Comparison of ENCODE assay signal across 23 cellular contexts in the genomic region with DNA sequence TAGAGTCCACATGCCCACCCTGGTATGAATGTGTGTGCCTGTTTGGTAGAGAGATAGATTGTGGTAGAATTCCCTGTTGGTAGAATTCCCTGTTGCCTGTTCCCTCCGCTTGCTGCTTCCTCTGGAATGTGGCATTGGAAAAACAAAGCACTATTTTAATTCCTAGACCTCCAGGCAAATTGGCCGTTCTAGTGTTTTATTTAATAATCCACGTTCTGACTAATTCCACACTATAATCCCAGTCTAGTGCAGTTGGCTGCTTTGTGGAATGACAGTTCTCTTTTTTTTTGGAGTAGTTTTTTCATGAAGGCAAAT. TPM values are rescaled to one million over a fixed set of nuclear protein-coding genes. Genes with fewer than 3 reads are reported as not detected.
DNase-seq lines count a peak whose midpoint lies in the region; ATAC-seq, FAIRE-seq and TF ChIP-seq lines count a peak whose summit lies in the region.
"Had no signal": no experiment of that assay in that cellular context is flagged by ENCODE, and none has a peak within 500 bp of the region (broad histone marks: within the 10 kb centered on the region; RNA-seq: fewer than 3 reads in every experiment).

No MANE protein-coding gene starts in this region.

- H3K36me3 Mint-ChIP-seq in brain, result peaks cover 3% of the 10 kb centered on the region

- peaks cover 0 to 2% (median 0%) of the 10 kb centered on the region in 5 experiments for H3K9me3 Mint-ChIP-seq in brain
- H3K9me3 Mint-ChIP-seq: activated naive CD4-positive, alpha-beta T cell treated with anti-CD3 and anti-CD28 coated beads for 36 hours; activated T-cell treated with anti-CD3 and anti-CD28 coated beads, Interleukin-2, amount 50 U/mL, for 24 hours; T-helper 2 cell treated with Interferon-gamma antibody and Interleukin-4, amounts not matched to agents 5 μg/mL and 100 μg/mL, for 36 hours had no signal

- H3K4me3 Mint-ChIP-seq in brain, result peak overlapping the region; percentile 91 to 99 (median 93)

- peak overlapping the region; percentile 71 to 97 (median 89) for H3K27ac Mint-ChIP-seq in brain
- H3K27ac Mint-ChIP-seq: activated naive CD4-positive, alpha-beta T cell treated with anti-CD3 and anti-CD28 coated beads for 36 hours; activated T-cell treated with anti-CD3 and anti-CD28 coated beads, Interleukin-2, amount 50 U/mL, for 24 hours; T-helper 2 cell treated with Interferon-gamma antibody and Interleukin-4, amounts not matched to agents 5 μg/mL and 100 μg/mL, for 36 hours had no signal

- H3K4me1 Mint-ChIP-seq in brain, result peaks cover 47% of the 10 kb centered on the region

- no peak overlapping the region for H3K27ac ChIP-seq in HUES6 (ENCODE audit: low read depth, low read length)
- no peak overlapping the region for H3K27ac ChIP-seq in iPS-18a (ENCODE audit: low read length)
- H3K27ac ChIP-seq: right atrium auricular region, RWPE1, upper lobe of left lung had no signal

- DNase-seq in NOMO-1 (lab: John Stamatoyannopoulos, UW; ENCODE audit: unreplicated experiment in 2 of 2) (no peak), D721Med (ENCODE audit: insufficient read length, low spot score) (no peak)
- DNase-seq: activated T-cell treated with anti-CD3 and anti-CD28 coated beads, Interleukin-2, amount 50 U/mL, for 24 hours; aorta; Caco-2; effector memory CD4-positive, alpha-beta T cell; Karpas-422; NCI-H1048; NCI-H2029 treated with DMSO at 0.1 percent for 48 hours; NCI-H446 treated with DMSO at 0.1 percent for 48 hours; NK-92 treated with Interleukin-12 subunit alpha and Interleukin-12 subunit beta, amount 100 ng/mL, for 24 hours; stimulated activated CD8-positive, alpha-beta memory T cell treated with anti-CD3 and anti-CD28 coated beads, Interleukin-4, amount 100 ng/mL, for 48 hours had no signal

- peaks cover 52% of the 10 kb centered on the region for H3K27me3 Mint-ChIP-seq in brain

- H3K9ac ChIP-seq in HUES6 (ENCODE audit: low read length) (peak overlapping the region; percentile 87), iPS-18a (ENCODE audit: low read length) (no peak overlapping the region)

- FAIRE-seq in D721Med (lab: Jason Lieb, UNC), result no peak
- FAIRE-seq: GM18507 had no signal

- H3K36me3 ChIP-seq in HUES6 (ENCODE audit: control insufficient read depth, insufficient read depth, low read length), result no peaks in the 10 kb centered on the region
- no peaks in the 10 kb centered on the region for H3K36me3 ChIP-seq in iPS-18a (ENCODE audit: control insufficient read depth, low read depth, low read length)
- H3K36me3 ChIP-seq: right atrium auricular region, upper lobe of left lung had no signal

- ATAC-seq in HG02981 (IDR thresholded peaks at IDR 0.05; ENCODE audit: unreplicated experiment) (no peak), HG02588 (IDR thresholded peaks at IDR 0.05; ENCODE audit: unreplicated experiment) (no peak)

- H3K4me1 ChIP-seq in HUES6 (ENCODE audit: control insufficient read depth, insufficient read depth, low read length), result peaks cover 37% of the 10 kb centered on the region
- peaks cover 16% of the 10 kb centered on the region for H3K4me1 ChIP-seq in iPS-18a (ENCODE audit: control insufficient read depth, low read depth, low read length)
- H3K4me1 ChIP-seq: Caco-2 had no signal

- no peak for TF ChIP-seq CTCF in brain (conservative IDR thresholded peaks at IDR 0.05)
- no peak for TF ChIP-seq CTCF in D721Med (IDR thresholded peaks at IDR 0.05; ENCODE audit: insufficient read depth, missing control alignments)

- no peaks in the 10 kb centered on the region for H3K9me3 ChIP-seq in HUES6 (ENCODE audit: control insufficient read depth, insufficient read depth, low read depth, low read length)
- H3K9me3 ChIP-seq in iPS-18a (ENCODE audit: control insufficient read depth, low read depth, low read length), result no peaks in the 10 kb centered on the region
- H3K9me3 ChIP-seq: Caco-2, right atrium auricular region, upper lobe of left lung had no signal

- peak overlapping the region; percentile 80 for H3K4me3 ChIP-seq in HUES6 (ENCODE audit: low read depth, low read length)
- peak overlapping the region; percentile 77 for H3K4me3 ChIP-seq in iPS-18a (ENCODE audit: low read length)
- H3K4me3 ChIP-seq: right atrium auricular region, upper lobe of left lung had no signal

- H3K27me3 ChIP-seq in HUES6 (ENCODE audit: control insufficient read depth, insufficient read depth, low read length) (peaks cover 54% of the 10 kb centered on the region), iPS-18a (ENCODE audit: control insufficient read depth, insufficient read depth, low read length) (peaks cover 40% of the 10 kb centered on the region)

RNA-seq across cellular contexts. Expression of gene HECW1, which starts 2.0 kb away (rescaled TPM):
- 1.7 TPM for polyA plus RNA-seq in brain (ENCODE audit: insufficient read depth, low read depth, low replicate concordance)
